In the genomic region with DNA sequence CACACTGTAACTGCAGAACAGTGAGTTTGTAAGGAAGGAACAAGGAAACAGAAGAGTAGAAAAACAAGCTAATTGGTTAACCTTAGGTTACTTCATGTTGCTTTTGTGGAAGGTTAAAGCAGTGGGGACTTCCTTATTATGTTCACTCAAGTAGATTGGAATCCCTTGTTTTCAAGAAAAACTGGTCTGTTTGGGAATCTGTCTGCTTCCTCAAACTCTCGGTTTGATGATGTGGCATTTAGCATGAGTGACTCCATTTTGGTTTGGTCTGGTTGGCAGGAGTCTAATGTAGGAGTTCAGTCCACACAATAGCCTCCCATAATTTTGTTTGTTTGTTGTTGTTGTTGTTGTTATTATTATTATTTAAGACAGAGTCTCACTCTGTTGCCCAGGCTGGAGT, we compare ENCODE assay signal across 22 cellular contexts.
"Had no signal": no experiment of that assay in that cellular context is flagged by ENCODE, and none has a peak within 500 bp of the region (broad histone marks: within the 10 kb centered on the region; RNA-seq: fewer than 3 reads in every experiment).

No MANE protein-coding gene starts in this region.

- H3K9me3 ChIP-seq: adrenal gland, esophagus muscularis mucosa, gastrocnemius medialis, transverse colon, uterus had no signal

- ATAC-seq: activated T-cell treated with anti-CD3 and anti-CD28 coated beads, Interleukin-2, amount 50 U/mL, for 4 hours; effector memory CD8-positive, alpha-beta T cell; gastrocnemius medialis; left ventricle myocardium superior; natural killer cell; stimulated activated naive B cell treated with anti-CD40 and anti-IgM and Interleukin-4, amounts not matched to agents 10 μg/mL and 1 μg/mL and 100 μg/mL, for 72 hours had no signal

- H3K4me3 ChIP-seq: adrenal gland, esophagus muscularis mucosa, gastrocnemius medialis, transverse colon, uterus had no signal

- FAIRE-seq: astrocyte had no signal

- H3K36me3 ChIP-seq: adrenal gland, esophagus muscularis mucosa, gastrocnemius medialis, transverse colon, uterus had no signal

- DNase-seq: activated CD4-positive, alpha-beta T cell treated with anti-CD3 and anti-CD28 coated beads for 4 hours; activated CD4-positive, alpha-beta T cell treated with anti-CD3 and anti-CD28 coated beads, Interleukin-2, amount 50 U/mL, for 48 hours; activated CD4-positive, CD25-positive, alpha-beta regulatory T cell; activated CD8-positive, alpha-beta memory T cell treated with anti-CD3 and anti-CD28 coated beads, Interleukin-2, amount 50 U/mL, for 48 hours; activated naive CD4-positive, alpha-beta T cell; activated T-cell treated with anti-CD3 and anti-CD28 coated beads, Interleukin-2, amount 50 U/mL, for 4 hours; adrenal gland; central memory CD4-positive, alpha-beta T cell; effector memory CD8-positive, alpha-beta T cell; gastrocnemius medialis; hypothalamus; left ventricle myocardium superior; mammary epithelial cell; midbrain; natural killer cell; stimulated activated CD4-positive, alpha-beta T cell treated with anti-CD3 and anti-CD28 coated beads, Interleukin-2, amount 100 ng/mL, for 48 hours; stimulated activated CD8-positive, alpha-beta memory T cell treated with anti-CD3 and anti-CD28 coated beads, Interleukin-4, amount 100 ng/mL, for 48 hours; stimulated activated naive B cell treated with anti-CD40 and anti-IgM and Interleukin-4, amounts not matched to agents 10 μg/mL and 1 μg/mL and 100 μg/mL, for 72 hours; transverse colon; uterus had no signal

- H3K27ac ChIP-seq: adrenal gland, esophagus muscularis mucosa, gastrocnemius medialis, transverse colon, uterus had no signal

- H3K27me3 ChIP-seq: adrenal gland, gastrocnemius medialis, transverse colon, uterus had no signal
